15 cellular contexts compared by ENCODE assay signal in genomic region chr15:99070268-99070667, GRCh38. TPM values are rescaled to one million over a fixed set of nuclear protein-coding genes. Genes with fewer than 3 reads are reported as not detected.
DNase-seq lines count a peak whose midpoint lies in the region; ATAC-seq and TF ChIP-seq lines count a peak whose summit lies in the region.
"Had no signal": no experiment of that assay in that cellular context is flagged by ENCODE, and none has a peak within 500 bp of the region (broad histone marks: within the 10 kb centered on the region; RNA-seq: fewer than 3 reads in every experiment).

No MANE protein-coding gene starts in this region.

- TF ChIP-seq CTCF in omental fat pad (IDR thresholded peaks at IDR 0.05) (no peak), GM20000 (IDR thresholded peaks at IDR 0.05; ENCODE audit: extremely low read depth, missing control alignments) (no peak)

- peak; percentile 69 for ATAC-seq in omental fat pad (ENCODE audit: low FRiP score)
- ATAC-seq in GM21576 (IDR thresholded peaks at IDR 0.05; ENCODE audit: unreplicated experiment), result no peak
- ATAC-seq: HepG2 had no signal

- DNase-seq in A172 (ENCODE audit: low spot score) (peak; percentile 38), RKO (ENCODE audit: low spot score) (peak; percentile 22), ecto neural progenitor cell (ENCODE audit: low spot score) (peak; percentile 9), omental fat pad (ENCODE audit: low spot score) (no peak), germinal center (ENCODE audit: low spot score) (no peak), GM20000 (ENCODE audit: low spot score) (no peak), GM19240 (ENCODE audit: insufficient read length, low spot score) (no peak)
- DNase-seq: 8988T; ACHN; Calu3; CD4-positive, alpha-beta T cell; DMS 273 treated with DMSO at 0.1 percent for 48 hours; HFFc6 had no signal

RNA-seq across cellular contexts. Expression of gene SYNM, which starts 34.6 kb away (rescaled TPM):
- total RNA-seq in A172 (2014; rRNA removed; shearing (Covaris generic)), result 5.6 and 7.5 TPM in 2 replicates
- total RNA-seq in omental fat pad, result 10 to 100 TPM; 13.6 to 49.7 (median 37.5) TPM

Comparison
In these comparisons a context has a peak if more than half of its experiments do, and no peak if none do; other contexts are left out.
1. DNase-seq: peak in A172 (single experiment), RKO (single experiment) and ecto neural progenitor cell (single experiment); none in omental fat pad (single experiment), germinal center (single experiment), GM20000 (single experiment) and GM19240 (single experiment).